In the genomic region with DNA sequence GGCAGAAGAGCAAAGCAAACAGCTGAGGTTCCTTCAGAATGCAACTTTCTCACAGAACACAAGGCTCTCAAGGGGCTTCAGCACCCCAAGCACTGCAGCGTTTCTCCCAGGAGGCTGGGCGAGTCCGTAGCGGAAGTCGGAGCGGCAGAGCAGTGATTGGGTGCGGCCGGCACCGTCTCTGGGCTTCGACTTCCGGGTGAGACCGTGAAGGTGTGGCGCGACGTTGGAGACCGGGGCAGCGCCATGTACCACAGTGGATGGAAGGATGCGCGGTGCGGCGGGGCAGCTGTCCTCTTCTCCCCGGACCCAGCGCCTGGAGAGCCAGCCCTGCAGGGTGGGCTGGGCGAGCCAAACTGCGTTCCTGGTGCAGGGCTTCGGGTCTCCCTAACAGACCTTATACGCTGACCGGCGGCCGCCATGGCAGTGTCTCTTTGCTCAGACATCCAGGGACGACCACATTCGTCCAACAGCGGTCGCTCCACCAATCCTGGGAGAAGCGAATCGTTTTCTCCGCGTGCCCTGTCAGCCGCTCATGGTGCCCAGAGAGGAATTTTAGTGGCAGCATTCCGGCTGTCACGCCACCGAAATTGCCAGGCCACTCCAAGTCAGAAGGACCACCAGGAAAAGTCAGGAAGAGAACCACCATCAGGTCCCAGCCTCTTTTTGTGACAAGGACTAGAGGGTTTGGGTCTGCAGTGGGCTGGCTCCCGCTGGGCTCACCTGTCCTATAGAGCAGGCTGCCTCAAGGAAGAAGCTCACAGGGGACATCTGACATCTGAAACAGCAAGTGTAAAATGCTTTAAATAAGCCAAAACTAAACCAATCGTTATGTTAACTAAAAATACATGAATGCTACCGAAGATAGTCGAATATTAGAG, we compare ENCODE assay signal across 8 cellular contexts. TPM values are rescaled to one million over a fixed set of nuclear protein-coding genes. Genes with fewer than 3 reads are reported as not detected.
DNase-seq lines count a peak whose midpoint lies in the region; ATAC-seq and TF ChIP-seq lines count a peak whose summit lies in the region.

No MANE protein-coding gene starts in this region.

- TF ChIP-seq POLR2A in uterus (IDR thresholded peaks at IDR 0.05), result no peak

- no peaks in the 10 kb centered on the region for H3K36me3 ChIP-seq in CD8-positive, alpha-beta memory T cell (ENCODE audit: insufficient read depth, low read length)
- H3K36me3 ChIP-seq in SU-DHL-6 (ENCODE audit: low read length), result no peaks in the 10 kb centered on the region
- H3K36me3 ChIP-seq in right atrium auricular region, result no peaks in the 10 kb centered on the region
- H3K36me3 ChIP-seq in uterus, result no peaks in the 10 kb centered on the region

- H3K36me3 Mint-ChIP-seq in CD8-positive, alpha-beta memory T cell, result peaks cover 0 to 5% (median 0%) of the 10 kb centered on the region in 3 donors

- peak overlapping the region; percentile 97 for H2AFZ ChIP-seq in SU-DHL-6 (ENCODE audit: low read depth, low read length, severe bottlenecking)

- peaks cover 19 to 28% (median 22%) of the 10 kb centered on the region in 3 donors for H3K4me1 Mint-ChIP-seq in CD8-positive, alpha-beta memory T cell

- H3K4me3 ChIP-seq in CD8-positive, alpha-beta memory T cell (ENCODE audit: low read length), result peak overlapping the region; percentile 49
- H3K4me3 ChIP-seq in SU-DHL-6 (ENCODE audit: insufficient read depth, low read length, poor library complexity, severe bottlenecking), result peak overlapping the region; percentile 54
- H3K4me3 ChIP-seq in right atrium auricular region, result peak overlapping the region; percentile 50 to 66
- peak overlapping the region; percentile 47 for H3K4me3 ChIP-seq in uterus

- no peaks in the 10 kb centered on the region for H3K9me2 ChIP-seq in SU-DHL-6 (replicated peaks; ENCODE audit: insufficient read depth, low read length)

- H3K27ac Mint-ChIP-seq in CD8-positive, alpha-beta memory T cell, result peak overlapping the region in 6 of 8 donors; percentile 54 to 87 (median 64)

- no peaks in the 10 kb centered on the region for H4K20me1 ChIP-seq in SU-DHL-6 (ENCODE audit: low read depth, low read length)

- 0 out of 2 replicates have a peak, but pooled peaks cover 3% of the 10 kb centered on the region for H3F3A ChIP-seq in SU-DHL-6 (ENCODE audit: insufficient read depth)

- CTCF ChIA-PET in CD8-positive, alpha-beta memory T cell (lab: Charles Lee), result no interaction called here

- intact Hi-C loops in uterus (cut with DNase I; ENCODE audit: low total_unique reads), result no loop called here

- TF ChIP-seq CTCF in SU-DHL-6 (IDR thresholded peaks at IDR 0.05; ENCODE audit: insufficient read depth, low read length, poor library complexity, severe bottlenecking), result no peak
- no peak for TF ChIP-seq CTCF in right atrium auricular region (IDR thresholded peaks at IDR 0.05)
- no peak for TF ChIP-seq CTCF in uterus (IDR thresholded peaks at IDR 0.05)

- H3K27ac ChIP-seq in CD8-positive, alpha-beta memory T cell (ENCODE audit: low read depth, low read length), result no peak overlapping the region
- H3K27ac ChIP-seq in SU-DHL-6 (ENCODE audit: low read depth, low read length) (no peak overlapping the region), right atrium auricular region (peak overlapping the region; percentile 67 to 70), uterus (peak overlapping the region in 1 of 2 donors; percentile 50)

- H3K4me2 ChIP-seq in SU-DHL-6 (ENCODE audit: low read depth, low read length, poor library complexity, severe bottlenecking), result peak overlapping the region; percentile 84

- H3K79me2 ChIP-seq in SU-DHL-6 (ENCODE audit: insufficient read depth, low read length), result no peaks in the 10 kb centered on the region

- H3K4me3 Mint-ChIP-seq in CD8-positive, alpha-beta memory T cell, result peak overlapping the region; percentile 79 to 94 (median 86)

- H3K4me1 ChIP-seq in CD8-positive, alpha-beta memory T cell (ENCODE audit: insufficient read depth, low read length), result no peaks in the 10 kb centered on the region
- H3K4me1 ChIP-seq in right atrium auricular region (peaks cover 0 to 12% of the 10 kb centered on the region in 2 donors), uterus (no peaks in the 10 kb centered on the region)

- peak; percentile 100 for ATAC-seq in GM19468 (IDR thresholded peaks at IDR 0.05; ENCODE audit: extremely low read depth, unreplicated experiment)

- H3K27me3 ChIP-seq in CD8-positive, alpha-beta memory T cell (ENCODE audit: insufficient read depth, low read length, poor library complexity, severe bottlenecking), result no peaks in the 10 kb centered on the region
- no peaks in the 10 kb centered on the region for H3K27me3 ChIP-seq in SU-DHL-6 (ENCODE audit: low read length)
- no peaks in the 10 kb centered on the region for H3K27me3 ChIP-seq in right atrium auricular region
- H3K27me3 ChIP-seq in uterus, result no peaks in the 10 kb centered on the region

- POLR2A ChIA-PET in CD8-positive, alpha-beta memory T cell (lab: Charles Lee), result no interaction called here

- peaks cover 0 to 8% (median 1%) of the 10 kb centered on the region in 5 donors for H3K9me3 Mint-ChIP-seq in CD8-positive, alpha-beta memory T cell

- H3K27me3 Mint-ChIP-seq in CD8-positive, alpha-beta memory T cell, result peaks cover 3 to 8% of the 10 kb centered on the region in 2 donors

- peak; percentile 47 to 83 (median 60) for DNase-seq in CD8-positive, alpha-beta memory T cell
- DNase-seq in HT1080 (ENCODE audit: low read depth) (peak; percentile 75), amniotic epithelial cell (ENCODE audit: low read depth) (peak; percentile 72), right atrium auricular region (ENCODE audit: low spot score) (no peak), renal cortical epithelial cell (ENCODE audit: low read depth) (peak; percentile 57), uterus (peak; percentile 28 to 32)

- no peaks in the 10 kb centered on the region for H3K9me3 ChIP-seq in CD8-positive, alpha-beta memory T cell (ENCODE audit: low read length)
- H3K9me3 ChIP-seq in SU-DHL-6 (ENCODE audit: insufficient read depth, low read length) (no peaks in the 10 kb centered on the region), right atrium auricular region (no peaks in the 10 kb centered on the region), uterus (no peaks in the 10 kb centered on the region)

- H3K9ac ChIP-seq in SU-DHL-6 (ENCODE audit: low read length), result peak overlapping the region; percentile 46

RNA-seq across cellular contexts. Expression of a gene that starts 20.5 kb away (rescaled TPM):
- total RNA-seq in CD8-positive, alpha-beta memory T cell, result 1 to 10 TPM; 2.7 to 3.3 TPM
- 1.3 TPM for polyA plus RNA-seq in CD8-positive, alpha-beta memory T cell
- total RNA-seq in HT1080 (2014; rRNA removed; shearing (Covaris generic)), result 2.4 and 3.9 TPM in 2 replicates
- 2.3 and 2.9 TPM in 2 replicates for polyA plus RNA-seq in HT1080 (2015; cell fraction: cytosol; rRNA removed)
- polyA plus RNA-seq in HT1080 (2015; cell fraction: nucleus; rRNA removed), result 2.3 and 2.9 TPM in 2 replicates
- total RNA-seq in right atrium auricular region (1 to 10 TPM in 1 of 2 donors, under 1 TPM in 1; 0.79 to 1.1 TPM), renal cortical epithelial cell (0.52 and 0.65 TPM in 2 replicates), uterus (1 to 10 TPM in 1 of 4 donors, under 1 TPM in 1, not detected in 2; 0.27 to 4.1 TPM)

Comparison
In these comparisons a context has a peak if more than half of its experiments do, and no peak if none do; other contexts are left out.
1. H3K27ac ChIP-seq: peak in right atrium auricular region (2 of 2); none in CD8-positive, alpha-beta memory T cell (single experiment) and SU-DHL-6 (single experiment).
2. Peak in every context shown above with its lines, with median percentiles within 50 percentile points of each other: H3K4me3 ChIP-seq.